ENCODE assay signal across 12 cellular contexts in genomic region chr20:21693322-21693721, GRCh38. TPM values are rescaled to one million over a fixed set of nuclear protein-coding genes. Genes with fewer than 3 reads are reported as not detected.
A peak's percentile ranks its signal among the peaks of the same experiment; 100 is the strongest.
DNase-seq lines count a peak whose midpoint lies in the region; ATAC-seq and TF ChIP-seq lines count a peak whose summit lies in the region.
"Had no signal": no experiment of that assay in that cellular context is flagged by ENCODE, and none has a peak within 500 bp of the region (broad histone marks: within the 10 kb centered on the region; RNA-seq: fewer than 3 reads in every experiment).

No MANE protein-coding gene starts in this region.

- TF ChIP-seq CTCF in HEK293 (tag by site-specific recombination; IDR thresholded peaks at IDR 0.05) (0 out of 2 replicates have a peak, but pooled peaks have one; percentile 27), nephron (IDR thresholded peaks at IDR 0.05; ENCODE audit: unreplicated experiment in 3 of 3) (peak; percentile 17 to 27 (median 19))
- no peak for TF ChIP-seq CTCF in CD8-positive, alpha-beta T cell (IDR thresholded peaks at IDR 0.05)

- intact Hi-C loops in CD8-positive, alpha-beta T cell (cut with DNase I, micrococcal nuclease) = no loop called here

- CTCF ChIA-PET in HEK293 (lab: Yijun Ruan, JAX) = interaction anchor here (0.6 to 5.6 kb wide), 7 partner anchors 10 to 121 kb away, joined by 3 to 40 read pairs (median 5); partner anchors contain the start of gene PAX1
- CTCF ChIA-PET in CD8-positive, alpha-beta T cell (lab: Charles Lee) = no interaction called here

- POLR2A ChIA-PET in HEK293 (lab: Yijun Ruan, JAX) = no interaction called here
- POLR2A ChIA-PET in CD8-positive, alpha-beta T cell (lab: Charles Lee) = no interaction called here

- no peaks in the 10 kb centered on the region for H3K9me3 Mint-ChIP-seq in nephron
- no peaks in the 10 kb centered on the region for H3K9me3 Mint-ChIP-seq in stimulated activated naive B cell treated with anti-CD40 and anti-IgM and Interleukin-4, amounts not matched to agents 10 μg/mL and 1 μg/mL and 100 μg/mL, for 72 hours
- H3K9me3 Mint-ChIP-seq in CD8-positive, alpha-beta T cell = no peaks in the 10 kb centered on the region

- no peak overlapping the region for H3K27ac ChIP-seq in HEK293 (ENCODE audit: extremely low read depth, low read depth, low read length)
- no peak overlapping the region for H3K27ac ChIP-seq in CD8-positive, alpha-beta T cell (ENCODE audit: low read depth, low read length)

- H3K4me3 Mint-ChIP-seq in nephron = no peak overlapping the region
- H3K4me3 Mint-ChIP-seq in stimulated activated naive B cell treated with anti-CD40 and anti-IgM and Interleukin-4, amounts not matched to agents 10 μg/mL and 1 μg/mL and 100 μg/mL, for 72 hours = no peak overlapping the region
- no peak overlapping the region for H3K4me3 Mint-ChIP-seq in CD8-positive, alpha-beta T cell

- H3K9me3 ChIP-seq in HEK293 (ENCODE audit: control insufficient read depth, insufficient read depth, low read depth, low read length) = no peaks in the 10 kb centered on the region
- no peaks in the 10 kb centered on the region for H3K9me3 ChIP-seq in CD8-positive, alpha-beta T cell (ENCODE audit: low read length)

- peaks cover under 1% of the 10 kb centered on the region for H3K27me3 ChIP-seq in CD8-positive, alpha-beta T cell (ENCODE audit: insufficient read depth, low read length)

- H3K4me1 Mint-ChIP-seq in nephron = no peaks in the 10 kb centered on the region
- H3K4me1 Mint-ChIP-seq in stimulated activated naive B cell treated with anti-CD40 and anti-IgM and Interleukin-4, amounts not matched to agents 10 μg/mL and 1 μg/mL and 100 μg/mL, for 72 hours = no peaks in the 10 kb centered on the region
- no peaks in the 10 kb centered on the region for H3K4me1 Mint-ChIP-seq in CD8-positive, alpha-beta T cell (ENCODE audit: low read depth)

- H3K27ac Mint-ChIP-seq in nephron = no peak overlapping the region
- no peak overlapping the region for H3K27ac Mint-ChIP-seq in stimulated activated naive B cell treated with anti-CD40 and anti-IgM and Interleukin-4, amounts not matched to agents 10 μg/mL and 1 μg/mL and 100 μg/mL, for 72 hours
- H3K27ac Mint-ChIP-seq in CD8-positive, alpha-beta T cell = no peak overlapping the region

- no peaks in the 10 kb centered on the region for H3K4me1 ChIP-seq in HEK293 (ENCODE audit: control insufficient read depth, insufficient read depth, low read length)
- no peaks in the 10 kb centered on the region for H3K4me1 ChIP-seq in CD8-positive, alpha-beta T cell (ENCODE audit: insufficient read depth, low read length)

- H3K27me3 Mint-ChIP-seq in nephron (ENCODE audit: low read depth) = peaks cover 67% of the 10 kb centered on the region
- peaks cover 24 to 30% of the 10 kb centered on the region in 2 donors for H3K27me3 Mint-ChIP-seq in stimulated activated naive B cell treated with anti-CD40 and anti-IgM and Interleukin-4, amounts not matched to agents 10 μg/mL and 1 μg/mL and 100 μg/mL, for 72 hours
- H3K27me3 Mint-ChIP-seq in CD8-positive, alpha-beta T cell (ENCODE audit: low read depth) = peaks cover 19% of the 10 kb centered on the region

- in situ Hi-C loops in SK-MEL-5 (cut with HindIII; ENCODE audit: low pct_unique_long_range_greater_than_20kb, low sequenced_read_pairs) = no loop called here

- no peaks in the 10 kb centered on the region for H3K36me3 Mint-ChIP-seq in nephron (ENCODE audit: low read depth)
- H3K36me3 Mint-ChIP-seq in stimulated activated naive B cell treated with anti-CD40 and anti-IgM and Interleukin-4, amounts not matched to agents 10 μg/mL and 1 μg/mL and 100 μg/mL, for 72 hours = no peaks in the 10 kb centered on the region
- H3K36me3 Mint-ChIP-seq in CD8-positive, alpha-beta T cell = no peaks in the 10 kb centered on the region

- DNase-seq in NCI-H1417 (lab: John Stamatoyannopoulos, UW) = peak in 2 of 3 experiments; percentile 4 to 17
- DNase-seq in NCI-H1417 treated with DMSO at 0.1 percent for 48 hours (lab: John Stamatoyannopoulos, UW) = no peak
- DNase-seq in SK-MEL-5 (ENCODE audit: low read depth, low spot score) = peak; percentile 59
- no peak for DNase-seq in cerebellum (ENCODE audit: low spot score)
- no peak for DNase-seq in stimulated activated naive B cell treated with anti-CD40 and anti-IgM and Interleukin-4, amounts not matched to agents 10 μg/mL and 1 μg/mL and 100 μg/mL, for 72 hours
- DNase-seq in CD8-positive, alpha-beta T cell = no peak
- DNase-seq: activated T-cell treated with anti-CD3 and anti-CD28 coated beads, Interleukin-2, amount 50 U/mL, for 1 hour; NCI-H2029 treated with DMSO at 0.1 percent for 48 hours had no signal

- H3K4me3 ChIP-seq in HEK293 (ENCODE audit: low read depth, low read length) = no peak overlapping the region
- no peak overlapping the region for H3K4me3 ChIP-seq in CD8-positive, alpha-beta T cell (ENCODE audit: low read depth, low read length)

- no peak for ATAC-seq in stimulated activated naive B cell treated with anti-CD40 and anti-IgM and Interleukin-4, amounts not matched to agents 10 μg/mL and 1 μg/mL and 100 μg/mL, for 72 hours (replicated peaks)
- ATAC-seq in CD8-positive, alpha-beta T cell = no peak
- ATAC-seq: esophagus mucosa had no signal

- no peaks in the 10 kb centered on the region for H3K36me3 ChIP-seq in HEK293 (ENCODE audit: control insufficient read depth in 2 of 2, insufficient read depth in 1 of 2, low read length in 2 of 2)
- no peaks in the 10 kb centered on the region for H3K36me3 ChIP-seq in CD8-positive, alpha-beta T cell (ENCODE audit: insufficient read depth, low read length)

TF ChIP-seq in HEK293, 187 proteins besides CTCF, POLR2A, EP300 and RAD21:
- TF ChIP-seq ZNF211 (tag by site-specific recombination; IDR thresholded peaks at IDR 0.05; ENCODE audit: low read depth) (no peak), ZNF654 (tag by site-specific recombination; IDR thresholded peaks at IDR 0.05; ENCODE audit: low read depth) (peak; percentile 28; the same call in 1 of the 2 replicates)

RNA-seq across cellular contexts. Expression of gene PAX1, which starts 12.1 kb away (rescaled TPM):
- not detected in 2 replicates for total RNA-seq in SK-MEL-5 (2014; rRNA removed; shearing (Covaris generic))
- not detected in 2 replicates for polyA plus RNA-seq in SK-MEL-5 (2015; cell fraction: cytosol; rRNA removed)
- polyA plus RNA-seq in SK-MEL-5 (2015; cell fraction: nucleus; rRNA removed) = not detected in 2 replicates
- total RNA-seq in cerebellum = not detected
- not detected for total RNA-seq in CD8-positive, alpha-beta T cell
- total RNA-seq: esophagus mucosa had no signal
- polyA plus RNA-seq: AG04450 had no signal

Comparison
In these comparisons a context has a peak if more than half of its experiments do, and no peak if none do; other contexts are left out.
1. DNase-seq: peak in NCI-H1417 (2 of 3) and SK-MEL-5 (single experiment); none in NCI-H1417 treated with DMSO at 0.1 percent for 48 hours (single experiment), cerebellum (single experiment), stimulated activated naive B cell treated with anti-CD40 and anti-IgM and Interleukin-4, amounts not matched to agents 10 μg/mL and 1 μg/mL and 100 μg/mL, for 72 hours (single experiment) and CD8-positive, alpha-beta T cell (0 of 7).